In genomic region chr2:128322651-128323491, GRCh38 we compare ENCODE assay signal across 8 cellular contexts. TPM values are rescaled to one million over a fixed set of nuclear protein-coding genes. Genes with fewer than 3 reads are reported as not detected.
DNase-seq lines count a peak whose midpoint lies in the region; ATAC-seq and TF ChIP-seq lines count a peak whose summit lies in the region.

No MANE protein-coding gene starts in this region.

- intact Hi-C loops in MCF 10A (cut with micrococcal nuclease) (no loop called here), right lobe of liver (cut with DNase I) (loop anchor here (10.0 kb wide), 2 partner anchors 202 to 272 kb away; no protein-coding TSS in a partner anchor), transverse colon (cut with DNase I; ENCODE audit: low total_unique reads) (loop anchor here (5.0 kb wide), 1 partner anchor 1074 kb away; no protein-coding TSS in a partner anchor)

- POLR2A ChIA-PET in MCF 10A (lab: Yijun Ruan, JAX) = no interaction called here

- no peaks in the 10 kb centered on the region for H3K36me3 Mint-ChIP-seq in MCF 10A (ENCODE audit: insufficient read depth, unreplicated experiment)

- no peaks in the 10 kb centered on the region for H3K27me3 Mint-ChIP-seq in MCF 10A (ENCODE audit: insufficient read depth, unreplicated experiment)

- H3K4me1 Mint-ChIP-seq in MCF 10A (ENCODE audit: insufficient read depth, unreplicated experiment) = no peaks in the 10 kb centered on the region

- 4% methylated on average over 4 of the region's 29 CpGs for WGBS in right lobe of liver (ENCODE audit: insufficient coverage, low coverage, low lambda C conversion rate, missing lambda C conversion rate)
- WGBS in transverse colon (ENCODE audit: low coverage in 1 of 2), 2 donors = 79% methylated on average over 16 of the region's 29 CpGs; no CpG with 5 or more reads in 1 of the 2 donors

- peak; percentile 32 for DNase-seq in activated CD4-positive, CD25-positive, alpha-beta regulatory T cell treated with anti-CD3 and anti-CD28 coated beads, Interleukin-2, amount 50 U/mL, for 72 hours
- DNase-seq in activated CD4-positive, CD25-positive, alpha-beta regulatory T cell (lab: John Stamatoyannopoulos, UW) = no peak
- DNase-seq in MCF 10A (ENCODE audit: unreplicated experiment) = no peak
- DNase-seq in right lobe of liver = peak; percentile 32 to 59 (median 49)
- DNase-seq in transverse colon = no peak
- DNase-seq in NCI-H1092 treated with DMSO at 0.1 percent for 48 hours (lab: John Stamatoyannopoulos, UW) = no peak
- no peak for DNase-seq in NCI-H1436 (lab: John Stamatoyannopoulos, UW)

- no TSS peak for BruUV-seq in MCF 10A (replicated peaks; lab: Mats Ljungman, UMichigan)

- H3K9me3 ChIP-seq in right lobe of liver (no peaks in the 10 kb centered on the region), transverse colon (no peaks in the 10 kb centered on the region)

- H3K27me3 ChIP-seq in right lobe of liver = no peaks in the 10 kb centered on the region
- no peaks in the 10 kb centered on the region for H3K27me3 ChIP-seq in transverse colon

- H3K27ac Mint-ChIP-seq in MCF 10A (ENCODE audit: low read depth, unreplicated experiment) = no peak overlapping the region

- no peak for TF ChIP-seq CTCF in MCF 10A (IDR thresholded peaks at IDR 0.05; ENCODE audit: unreplicated experiment)
- no peak for TF ChIP-seq CTCF in right lobe of liver (IDR thresholded peaks at IDR 0.05)
- TF ChIP-seq CTCF in transverse colon (IDR thresholded peaks at IDR 0.05) = no peak

- CTCF ChIA-PET in MCF 10A (lab: Yijun Ruan, JAX) = interaction anchor here (0.6 to 1.4 kb wide), 4 partner anchors 40 to 1074 kb away, joined by 3 to 5 read pairs (median 3); no protein-coding TSS in a partner anchor

- TF ChIP-seq POLR2A in right lobe of liver (IDR thresholded peaks at IDR 0.05) = no peak
- no peak for TF ChIP-seq POLR2A in transverse colon (IDR thresholded peaks at IDR 0.05)

- in situ Hi-C loops in transverse colon (cut with MboI; ENCODE audit: low pct_ligation_motif_present in 1 of 4, low pct_unique_long_range_greater_than_20kb in 1 of 4, low sequenced_read_pairs in 3 of 4) = no loop called here

- H3K4me3 Mint-ChIP-seq in MCF 10A (ENCODE audit: unreplicated experiment) = peak overlapping the region; percentile 44

- TF ChIP-seq EP300 in transverse colon (IDR thresholded peaks at IDR 0.05; ENCODE audit: low read depth) = no peak

- H3K36me3 ChIP-seq in right lobe of liver = no peaks in the 10 kb centered on the region
- no peaks in the 10 kb centered on the region for H3K36me3 ChIP-seq in transverse colon

- no peaks in the 10 kb centered on the region for H3K9me3 Mint-ChIP-seq in MCF 10A (ENCODE audit: unreplicated experiment)

- H3K27ac ChIP-seq in right lobe of liver (peak overlapping the region; percentile 82 to 86 (median 86)), transverse colon (peak overlapping the region; percentile 73 to 87 (median 79))

- peaks cover 0 to 14% (median 3%) of the 10 kb centered on the region in 4 donors for H3K4me1 ChIP-seq in right lobe of liver
- peaks cover 6 to 17% (median 15%) of the 10 kb centered on the region in 4 donors for H3K4me1 ChIP-seq in transverse colon

- ATAC-seq in right lobe of liver (no peak), GM19452 (IDR thresholded peaks at IDR 0.05; ENCODE audit: unreplicated experiment) (no peak)

- H3K4me3 ChIP-seq in right lobe of liver (peak overlapping the region; percentile 41 to 76 (median 55)), transverse colon (peak overlapping the region in 3 of 4 donors; percentile 59 to 89 (median 69))

RNA-seq across cellular contexts. Expression of gene HS6ST1, which starts 4.2 kb away (rescaled TPM):
- 9.6 and 11.4 TPM in 2 replicates for total RNA-seq in MCF 10A (2022)
- total RNA-seq in right lobe of liver = 10 to 100 TPM; 18.0 to 53.5 (median 31.0) TPM
- 10 to 100 TPM; 16.1 to 38.6 (median 26.5) TPM for total RNA-seq in transverse colon

Comparison
In these comparisons a context has a peak if more than half of its experiments do, and no peak if none do; other contexts are left out.
1. DNase-seq: peak in activated CD4-positive, CD25-positive, alpha-beta regulatory T cell treated with anti-CD3 and anti-CD28 coated beads, Interleukin-2, amount 50 U/mL, for 72 hours (single experiment) and right lobe of liver (3 of 3); none in activated CD4-positive, CD25-positive, alpha-beta regulatory T cell (0 of 4), MCF 10A (single experiment), transverse colon (single experiment), NCI-H1092 treated with DMSO at 0.1 percent for 48 hours (single experiment) and NCI-H1436 (single experiment).